In the genomic region with DNA sequence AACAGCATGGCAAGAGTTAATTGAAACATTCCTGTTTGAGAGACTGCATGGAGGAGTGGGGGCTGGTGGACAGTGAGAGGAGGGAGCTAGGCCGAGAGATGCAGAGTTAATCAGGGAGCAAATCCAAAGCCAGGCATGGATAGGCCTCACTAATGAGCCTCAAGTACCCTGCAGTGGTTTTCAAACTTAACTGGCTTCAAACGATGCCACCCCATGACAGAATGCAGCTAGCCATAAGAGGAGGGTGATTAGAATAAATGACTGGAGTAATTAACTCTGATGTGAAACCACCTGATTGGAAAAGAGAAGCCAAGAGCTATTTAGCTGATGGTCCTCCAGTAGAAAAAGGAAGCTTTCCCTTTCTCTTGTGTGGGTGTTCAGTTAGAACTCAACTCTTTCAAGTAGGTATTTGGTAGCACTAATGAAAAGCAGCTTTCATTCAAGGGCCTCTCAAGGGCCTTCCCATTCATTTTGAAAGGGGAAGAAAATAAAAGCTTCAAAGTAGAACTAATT, we compare ENCODE assay signal across 9 cellular contexts.
DNase-seq lines count a peak whose midpoint lies in the region; TF ChIP-seq lines count a peak whose summit lies in the region.
"Had no signal": no experiment of that assay in that cellular context is flagged by ENCODE, and none has a peak within 500 bp of the region (broad histone marks: within the 10 kb centered on the region; RNA-seq: fewer than 3 reads in every experiment).

No MANE protein-coding gene starts in this region.

- TF ChIP-seq POLR2A in testis (IDR thresholded peaks at IDR 0.05): no peak
- no peak for TF ChIP-seq POLR2A in lower leg skin (IDR thresholded peaks at IDR 0.05)

- H3K27ac Mint-ChIP-seq in activated naive CD4-positive, alpha-beta T cell treated with anti-CD3 and anti-CD28 coated beads, Interleukin-2, amount 10 ng/mL, durations not matched to agents 7 days and 5 days: no peak overlapping the region

- DNase-seq in CD1c-positive myeloid dendritic cell (ENCODE audit: extremely low spot score) (peak; percentile 26), GM20000 (ENCODE audit: low spot score) (peak; percentile 41), NCI-H1105 (lab: John Stamatoyannopoulos, UW) (peak; percentile 87), astrocyte of the hippocampus (ENCODE audit: low read depth, low spot score) (peak; percentile 42), testis (no peak), A172 (ENCODE audit: low spot score) (no peak), lower leg skin (ENCODE audit: low spot score in 2 of 2) (no peak)
- DNase-seq in activated naive CD4-positive, alpha-beta T cell treated with anti-CD3 and anti-CD28 coated beads, Interleukin-2, amount 10 ng/mL, durations not matched to agents 7 days and 5 days: no peak
- DNase-seq: kidney had no signal

- H3K4me3 ChIP-seq in testis: no peak overlapping the region
- H3K4me3 ChIP-seq in lower leg skin (ENCODE audit: low read depth, poor library complexity, severe bottlenecking): no peak overlapping the region

- no peak overlapping the region for H3K27ac ChIP-seq in testis

- H3K27me3 ChIP-seq in testis: no peaks in the 10 kb centered on the region

- WGBS in testis, 2 donors: 42 to 53% methylated on average over 2 of the region's 2 CpGs
- 44 to 57% methylated on average over 2 of the region's 2 CpGs for WGBS in lower leg skin, 2 donors

- no peak overlapping the region for H3K4me3 Mint-ChIP-seq in activated naive CD4-positive, alpha-beta T cell treated with anti-CD3 and anti-CD28 coated beads, Interleukin-2, amount 10 ng/mL, durations not matched to agents 7 days and 5 days

- no peaks in the 10 kb centered on the region for H3K9me3 ChIP-seq in testis

- no peaks in the 10 kb centered on the region for H3K27me3 Mint-ChIP-seq in activated naive CD4-positive, alpha-beta T cell treated with anti-CD3 and anti-CD28 coated beads, Interleukin-2, amount 10 ng/mL, durations not matched to agents 7 days and 5 days

- no peaks in the 10 kb centered on the region for H3K36me3 Mint-ChIP-seq in activated naive CD4-positive, alpha-beta T cell treated with anti-CD3 and anti-CD28 coated beads, Interleukin-2, amount 10 ng/mL, durations not matched to agents 7 days and 5 days

- TF ChIP-seq CTCF in GM20000 (IDR thresholded peaks at IDR 0.05; ENCODE audit: extremely low read depth, missing control alignments) (no peak), testis (IDR thresholded peaks at IDR 0.05) (no peak), lower leg skin (IDR thresholded peaks at IDR 0.05) (no peak)

- no peaks in the 10 kb centered on the region for H3K36me3 ChIP-seq in testis (ENCODE audit: low read depth, missing control alignments)

- peaks cover 15% of the 10 kb centered on the region for H3K4me1 Mint-ChIP-seq in activated naive CD4-positive, alpha-beta T cell treated with anti-CD3 and anti-CD28 coated beads, Interleukin-2, amount 10 ng/mL, durations not matched to agents 7 days and 5 days

- CTCF ChIA-PET in activated naive CD4-positive, alpha-beta T cell treated with anti-CD3 and anti-CD28 coated beads, Interleukin-2, amount 10 ng/mL, durations not matched to agents 7 days and 5 days (lab: Charles Lee): no interaction called here

- no peaks in the 10 kb centered on the region for H3K4me1 ChIP-seq in testis

- intact Hi-C loops in testis (cut with DNase I; ENCODE audit: low total_unique reads) (no loop called here), lower leg skin (cut with DNase I; ENCODE audit: low total_unique reads) (no loop called here)

- H3K9me3 Mint-ChIP-seq in activated naive CD4-positive, alpha-beta T cell treated with anti-CD3 and anti-CD28 coated beads, Interleukin-2, amount 10 ng/mL, durations not matched to agents 7 days and 5 days: no peaks in the 10 kb centered on the region

Comparison
In these comparisons a context has a peak if more than half of its experiments do, and no peak if none do; other contexts are left out.
1. DNase-seq: peak in CD1c-positive myeloid dendritic cell (single experiment), GM20000 (single experiment), NCI-H1105 (single experiment) and astrocyte of the hippocampus (single experiment); none in testis (single experiment), A172 (single experiment), activated naive CD4-positive, alpha-beta T cell treated with anti-CD3 and anti-CD28 coated beads, Interleukin-2, amount 10 ng/mL, durations not matched to agents 7 days and 5 days (single experiment) and lower leg skin (0 of 2).